ENCODE assay signal across 12 cellular contexts in genomic region chr5:134086943-134087305, GRCh38. TPM values are rescaled to one million over a fixed set of nuclear protein-coding genes. Genes with fewer than 3 reads are reported as not detected.
DNase-seq lines count a peak whose midpoint lies in the region; ATAC-seq and TF ChIP-seq lines count a peak whose summit lies in the region.
"Had no signal": no experiment of that assay in that cellular context is flagged by ENCODE, and none has a peak within 500 bp of the region (broad histone marks: within the 10 kb centered on the region; RNA-seq: fewer than 3 reads in every experiment).

No MANE protein-coding gene starts in this region.

- no peaks in the 10 kb centered on the region for H3K27me3 Mint-ChIP-seq in activated T-cell treated with anti-CD3 and anti-CD28 coated beads, Interleukin-2, amount 50 U/mL, for 24 hours

- no peaks in the 10 kb centered on the region for H3K9me3 Mint-ChIP-seq in activated T-cell treated with anti-CD3 and anti-CD28 coated beads, Interleukin-2, amount 50 U/mL, for 24 hours
- H3K9me3 Mint-ChIP-seq: dendritic cell treated with granulocyte-macrophage colony-stimulating factor and Interleukin-4, amounts not matched to agents 40 ng/mL and 50 ng/mL, for 4 days; memory B cell had no signal

- H3K36me3 ChIP-seq in mucosa of descending colon (ENCODE audit: low read depth): no peaks in the 10 kb centered on the region
- H3K36me3 ChIP-seq: right lobe of liver had no signal

- H3K4me1 Mint-ChIP-seq in activated T-cell treated with anti-CD3 and anti-CD28 coated beads, Interleukin-2, amount 50 U/mL, for 24 hours (ENCODE audit: low read depth): peaks cover 88% of the 10 kb centered on the region

- peak overlapping the region; percentile 93 for H3K27ac Mint-ChIP-seq in activated T-cell treated with anti-CD3 and anti-CD28 coated beads, Interleukin-2, amount 50 U/mL, for 24 hours
- H3K27ac Mint-ChIP-seq: dendritic cell treated with granulocyte-macrophage colony-stimulating factor and Interleukin-4, amounts not matched to agents 40 ng/mL and 50 ng/mL, for 4 days; memory B cell had no signal

- intact Hi-C loops in mucosa of descending colon (cut with DNase I, micrococcal nuclease): no loop called here

- TF ChIP-seq CTCF in mucosa of descending colon (IDR thresholded peaks at IDR 0.05): no peak

- peak overlapping the region; percentile 30 for H3K4me3 Mint-ChIP-seq in activated T-cell treated with anti-CD3 and anti-CD28 coated beads, Interleukin-2, amount 50 U/mL, for 24 hours
- H3K4me3 Mint-ChIP-seq: dendritic cell treated with granulocyte-macrophage colony-stimulating factor and Interleukin-4, amounts not matched to agents 40 ng/mL and 50 ng/mL, for 4 days; memory B cell had no signal

- peak; percentile 70 for DNase-seq in T-helper 22 cell (ENCODE audit: low read depth)
- peak; percentile 80 for DNase-seq in activated T-cell treated with anti-CD3 and anti-CD28 coated beads, Interleukin-2, amount 50 U/mL, for 24 hours
- DNase-seq in mucosa of descending colon: peak in 2 of 3 donors; percentile 16 to 59
- DNase-seq in stimulated activated CD8-positive, alpha-beta memory T cell treated with anti-CD3 and anti-CD28 coated beads, Interleukin-4, amount 100 ng/mL, for 48 hours: peak; percentile 84
- DNase-seq in islet precursor cell: no peak
- DNase-seq in NCI-H748 treated with DMSO at 0.1 percent for 48 hours (lab: John Stamatoyannopoulos, UW): no peak
- no peak for DNase-seq in HUDEP-2 (lab: John Stamatoyannopoulos, UW; ENCODE audit: unreplicated experiment in 76 of 76)
- DNase-seq: MV-4-11 had no signal

- H3K9me3 ChIP-seq in mucosa of descending colon: no peaks in the 10 kb centered on the region
- H3K9me3 ChIP-seq: right lobe of liver had no signal

- peaks cover 10% of the 10 kb centered on the region for H3K4me1 ChIP-seq in mucosa of descending colon (ENCODE audit: low read depth)
- H3K4me1 ChIP-seq: right lobe of liver had no signal

- no peaks in the 10 kb centered on the region for H3K36me3 Mint-ChIP-seq in activated T-cell treated with anti-CD3 and anti-CD28 coated beads, Interleukin-2, amount 50 U/mL, for 24 hours (ENCODE audit: low read depth)
- H3K36me3 Mint-ChIP-seq: memory B cell had no signal

- H3K4me3 ChIP-seq in mucosa of descending colon: no peak overlapping the region
- H3K4me3 ChIP-seq: right lobe of liver had no signal

- ATAC-seq in mucosa of descending colon: peak; percentile 59
- ATAC-seq in GM21825 (IDR thresholded peaks at IDR 0.05; ENCODE audit: unreplicated experiment): no peak
- ATAC-seq: right lobe of liver had no signal

RNA-seq across cellular contexts. Expression of gene TCF7, which starts 27.6 kb away (rescaled TPM):
- 1 to 10 TPM; 1.9 to 6.8 (median 4.4) TPM for total RNA-seq in mucosa of descending colon

Comparison
In these comparisons a context has a peak if more than half of its experiments do, and no peak if none do; other contexts are left out.
1. DNase-seq: peak in T-helper 22 cell (single experiment), activated T-cell treated with anti-CD3 and anti-CD28 coated beads, Interleukin-2, amount 50 U/mL, for 24 hours (single experiment), mucosa of descending colon (2 of 3) and stimulated activated CD8-positive, alpha-beta memory T cell treated with anti-CD3 and anti-CD28 coated beads, Interleukin-4, amount 100 ng/mL, for 48 hours (single experiment); none in islet precursor cell (single experiment), NCI-H748 treated with DMSO at 0.1 percent for 48 hours (single experiment) and HUDEP-2 (0 of 76).